Comparison of ENCODE assay signal across 1 cellular context in genomic region chr4:82900335-82901128, GRCh38.
TF ChIP-seq lines count a peak whose summit lies in the region.

TSS of gene THAP9 (plus strand) at chr4:82900735. CDS start at chr4:82900803, 68 bp downstream.

TF ChIP-seq in GM12878, 131 proteins besides CTCF, POLR2A, EP300 and RAD21 (continued from another document and continues in another):
- TF ChIP-seq SMAD5 (IDR thresholded peaks at IDR 0.05; ENCODE audit: low read depth) (peak; percentile 97), ZNF217 (IDR thresholded peaks at IDR 0.05) (peak; percentile 81; the same call in 1 of the 2 replicates), TCF3 (IDR thresholded peaks at IDR 0.05; ENCODE audit: borderline replicate concordance, insufficient read depth, low read depth, low read length) (peak; percentile 45; the same call in 1 of the 2 replicates), KDM1A (IDR thresholded peaks at IDR 0.05; ENCODE audit: borderline replicate concordance) (no peak), NR2C2 (IDR thresholded peaks at IDR 0.05; ENCODE audit: borderline replicate concordance, control insufficient read depth, insufficient read length, low read depth) (no peak), ATF3 (IDR thresholded peaks at IDR 0.05; ENCODE audit: borderline replicate concordance, extremely low read depth, low read depth, low read length) (no peak), PBX3 (IDR thresholded peaks at IDR 0.05; ENCODE audit: insufficient replicate concordance, low read depth, low read length) (peak; percentile 63), SIX5 (IDR thresholded peaks at IDR 0.05; ENCODE audit: low read depth, low read length, severe bottlenecking) (no peak), ZBTB4 (CRISPR knock-in tag; IDR thresholded peaks at IDR 0.05) (no peak), MTA2 (IDR thresholded peaks at IDR 0.05; ENCODE audit: low read depth) (0 out of 2 replicates have a peak, but pooled peaks have one; percentile 35), SUPT20H (IDR thresholded peaks at IDR 0.05; ENCODE audit: borderline replicate concordance, control insufficient read depth, low read depth, low read length) (no peak), MTA3 (IDR thresholded peaks at IDR 0.05; ENCODE audit: borderline replicate concordance, low read length) (no peak; the same call in 1 of the 2 replicates), STAT1 (conservative IDR thresholded peaks at IDR 0.05) (peak; percentile 88), SKIL (IDR thresholded peaks at IDR 0.05; ENCODE audit: low read depth, poor library complexity, severe bottlenecking) (peak; percentile 62), ZBED1 (IDR thresholded peaks at IDR 0.05; ENCODE audit: borderline replicate concordance) (peak; percentile 41), SREBF1 (IDR thresholded peaks at IDR 0.05; ENCODE audit: low read length) (peak; percentile 40; the same call in 1 of the 2 replicates), MEF2B (IDR thresholded peaks at IDR 0.05; ENCODE audit: partially characterized antibody, poor library complexity, severe bottlenecking) (peak; percentile 54), CREM (IDR thresholded peaks at IDR 0.05; ENCODE audit: low read depth) (peak; percentile 94), GABPA (IDR thresholded peaks at IDR 0.05; ENCODE audit: low read depth) (peak; percentile 81), BCL11A (IDR thresholded peaks at IDR 0.05; ENCODE audit: low read depth, low read length) (peak; percentile 2; the same call in 1 of the 2 replicates), CBFB (IDR thresholded peaks at IDR 0.05; ENCODE audit: low read depth) (peak; percentile 89), ZZZ3 (IDR thresholded peaks at IDR 0.05; ENCODE audit: control insufficient read depth, insufficient read length, low read depth) (no peak), POU2F2 (IDR thresholded peaks at IDR 0.05; ENCODE audit: borderline replicate concordance, low read depth, low read length) (peak; percentile 73; the same call in 2 of the 3 replicates), BACH1 (IDR thresholded peaks at IDR 0.05; ENCODE audit: borderline replicate concordance) (peak; percentile 99), PML (IDR thresholded peaks at IDR 0.05; ENCODE audit: low read length) (peak; percentile 97), CHD1 (IDR thresholded peaks at IDR 0.05; ENCODE audit: low read depth, low read length) (0 out of 2 replicates have a peak, but pooled peaks have one; percentile 60), TCF7 (IDR thresholded peaks at IDR 0.05; ENCODE audit: borderline replicate concordance) (no peak), MAX (IDR thresholded peaks at IDR 0.05; ENCODE audit: low read depth, low read length) (peak; percentile 83), BCL3 (IDR thresholded peaks at IDR 0.05; ENCODE audit: borderline replicate concordance, insufficient read depth, low read depth, low read length, poor library complexity, severe bottlenecking) (peak; percentile 46), ASH2L (IDR thresholded peaks at IDR 0.05; ENCODE audit: borderline replicate concordance, low read depth) (peak; percentile 96), IRF3 (IDR thresholded peaks at IDR 0.05) (peak; percentile 82), POLR2AphosphoS2 (IDR thresholded peaks at IDR 0.05; ENCODE audit: low read depth, low read length) (peak; percentile 93), FOXM1 (IDR thresholded peaks at IDR 0.05; ENCODE audit: low read depth, low read length) (0 out of 2 replicates have a peak, but pooled peaks have one; percentile 67), KAT2A (conservative IDR thresholded peaks at IDR 0.05; ENCODE audit: control insufficient read depth, low read depth, low read length) (no peak), EGR1 (IDR thresholded peaks at IDR 0.05; ENCODE audit: borderline replicate concordance in 1 of 2, low read depth in 2 of 2, low read length in 2 of 2) (peak; percentile 29 to 30; a peak in 1 of 3 replicates), USF1 (IDR thresholded peaks at IDR 0.05; ENCODE audit: borderline replicate concordance, extremely low read length, insufficient read depth, low read depth, low read length) (peak; percentile 19), E2F4 (IDR thresholded peaks at IDR 0.05; ENCODE audit: low read depth, low read length) (no peak), RBBP5 (conservative IDR thresholded peaks at IDR 0.05) (peak; percentile 98), SMAD1 (IDR thresholded peaks at IDR 0.05; ENCODE audit: low read depth, partially characterized antibody) (peak; percentile 88), HSF1 (IDR thresholded peaks at IDR 0.05; ENCODE audit: low read depth, low read length) (no peak), RCOR1 (conservative IDR thresholded peaks at IDR 0.05; ENCODE audit: low read depth, low read length) (peak; percentile 64; the same call in 1 of the 2 replicates), ZSCAN29 (IDR thresholded peaks at IDR 0.05) (peak; percentile 96), RFX5 (IDR thresholded peaks at IDR 0.05; ENCODE audit: low read depth, low read length) (peak; percentile 87), NR2F1 (conservative IDR thresholded peaks at IDR 0.05) (peak; percentile 96), CEBPZ (IDR thresholded peaks at IDR 0.05; ENCODE audit: low read depth, low read length) (no peak; the same call in 1 of the 2 replicates), PAX8 (IDR thresholded peaks at IDR 0.05) (no peak; the same call in 1 of the 2 replicates), WRNIP1 (IDR thresholded peaks at IDR 0.05; ENCODE audit: borderline replicate concordance, low read depth, low read length) (no peak), LARP7 (IDR thresholded peaks at IDR 0.05) (peak; percentile 90), SMARCA5 (IDR thresholded peaks at IDR 0.05) (peak; percentile 63; the same call in 1 of the 2 replicates)
